Comparison of ENCODE assay signal across 1 cellular context in the genomic region with DNA sequence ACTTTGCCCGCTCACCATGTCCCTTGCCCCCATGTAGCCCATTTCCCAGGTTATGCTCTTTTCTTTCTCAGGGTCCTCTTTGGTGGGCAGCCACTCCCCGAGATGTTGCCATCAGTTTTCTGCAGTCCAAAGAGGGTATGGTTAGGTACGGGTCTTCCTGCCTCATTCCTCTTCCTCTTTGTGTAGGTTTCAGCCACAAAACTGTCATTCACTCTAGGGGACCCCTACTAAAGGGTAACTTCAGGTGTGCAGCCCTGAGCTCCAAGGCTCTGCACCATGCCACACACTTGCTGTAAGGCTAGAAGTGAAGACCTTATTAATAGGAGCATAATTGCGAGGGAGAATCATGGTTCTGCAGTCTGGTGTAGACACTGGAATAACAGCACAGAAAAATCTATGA.
TF ChIP-seq lines count a peak whose summit lies in the region.

No MANE protein-coding gene starts in this region.

TF ChIP-seq in GM12878, 131 proteins besides CTCF, POLR2A, EP300 and RAD21 (continued from another document):
- TF ChIP-seq, protein P1, sequence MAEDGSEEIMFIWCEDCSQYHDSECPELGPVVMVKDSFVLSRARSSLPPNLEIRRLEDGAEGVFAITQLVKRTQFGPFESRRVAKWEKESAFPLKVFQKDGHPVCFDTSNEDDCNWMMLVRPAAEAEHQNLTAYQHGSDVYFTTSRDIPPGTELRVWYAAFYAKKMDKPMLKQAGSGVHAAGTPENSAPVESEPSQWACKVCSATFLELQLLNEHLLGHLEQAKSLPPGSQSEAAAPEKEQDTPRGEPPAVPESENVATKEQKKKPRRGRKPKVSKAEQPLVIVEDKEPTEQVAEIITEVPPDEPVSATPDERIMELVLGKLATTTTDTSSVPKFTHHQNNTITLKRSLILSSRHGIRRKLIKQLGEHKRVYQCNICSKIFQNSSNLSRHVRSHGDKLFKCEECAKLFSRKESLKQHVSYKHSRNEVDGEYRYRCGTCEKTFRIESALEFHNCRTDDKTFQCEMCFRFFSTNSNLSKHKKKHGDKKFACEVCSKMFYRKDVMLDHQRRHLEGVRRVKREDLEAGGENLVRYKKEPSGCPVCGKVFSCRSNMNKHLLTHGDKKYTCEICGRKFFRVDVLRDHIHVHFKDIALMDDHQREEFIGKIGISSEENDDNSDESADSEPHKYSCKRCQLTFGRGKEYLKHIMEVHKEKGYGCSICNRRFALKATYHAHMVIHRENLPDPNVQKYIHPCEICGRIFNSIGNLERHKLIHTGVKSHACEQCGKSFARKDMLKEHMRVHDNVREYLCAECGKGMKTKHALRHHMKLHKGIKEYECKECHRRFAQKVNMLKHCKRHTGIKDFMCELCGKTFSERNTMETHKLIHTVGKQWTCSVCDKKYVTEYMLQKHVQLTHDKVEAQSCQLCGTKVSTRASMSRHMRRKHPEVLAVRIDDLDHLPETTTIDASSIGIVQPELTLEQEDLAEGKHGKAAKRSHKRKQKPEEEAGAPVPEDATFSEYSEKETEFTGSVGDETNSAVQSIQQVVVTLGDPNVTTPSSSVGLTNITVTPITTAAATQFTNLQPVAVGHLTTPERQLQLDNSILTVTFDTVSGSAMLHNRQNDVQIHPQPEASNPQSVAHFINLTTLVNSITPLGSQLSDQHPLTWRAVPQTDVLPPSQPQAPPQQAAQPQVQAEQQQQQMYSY (CRISPR knock-in tag; IDR thresholded peaks at IDR 0.05), result no peak
- TF ChIP-seq WRNIP1 (IDR thresholded peaks at IDR 0.05; ENCODE audit: borderline replicate concordance, low read depth, low read length) (no peak), BACH1 (IDR thresholded peaks at IDR 0.05; ENCODE audit: borderline replicate concordance) (no peak), NFXL1 (IDR thresholded peaks at IDR 0.05; ENCODE audit: borderline replicate concordance) (no peak)
- TF ChIP-seq, protein P2, sequence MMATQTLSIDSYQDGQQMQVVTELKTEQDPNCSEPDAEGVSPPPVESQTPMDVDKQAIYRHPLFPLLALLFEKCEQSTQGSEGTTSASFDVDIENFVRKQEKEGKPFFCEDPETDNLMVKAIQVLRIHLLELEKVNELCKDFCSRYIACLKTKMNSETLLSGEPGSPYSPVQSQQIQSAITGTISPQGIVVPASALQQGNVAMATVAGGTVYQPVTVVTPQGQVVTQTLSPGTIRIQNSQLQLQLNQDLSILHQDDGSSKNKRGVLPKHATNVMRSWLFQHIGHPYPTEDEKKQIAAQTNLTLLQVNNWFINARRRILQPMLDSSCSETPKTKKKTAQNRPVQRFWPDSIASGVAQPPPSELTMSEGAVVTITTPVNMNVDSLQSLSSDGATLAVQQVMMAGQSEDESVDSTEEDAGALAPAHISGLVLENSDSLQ (IDR thresholded peaks at IDR 0.05), result no peak
